17 cellular contexts compared by ENCODE assay signal in the genomic region with DNA sequence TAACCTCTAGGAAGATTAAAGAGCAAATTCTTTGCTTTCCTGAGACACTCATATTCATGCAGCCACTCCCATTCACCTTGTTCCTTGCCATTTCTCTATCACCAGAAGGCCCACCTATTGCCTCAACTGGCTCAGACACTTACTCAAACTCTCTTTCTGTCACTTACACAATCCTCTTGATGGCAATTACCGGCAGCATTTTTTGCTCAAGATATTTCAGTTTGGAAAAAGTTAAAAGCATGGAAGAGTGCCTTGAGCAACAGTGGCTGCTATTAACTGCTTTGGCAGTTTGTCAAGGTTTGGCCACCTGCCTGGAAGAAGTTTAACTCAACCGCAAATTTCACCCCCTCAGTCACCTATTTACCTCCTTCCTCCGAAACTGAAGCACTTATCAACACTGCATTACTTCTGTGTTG.
DNase-seq lines count a peak whose midpoint lies in the region; ATAC-seq, FAIRE-seq and TF ChIP-seq lines count a peak whose summit lies in the region.
"Had no signal": no experiment of that assay in that cellular context is flagged by ENCODE, and none has a peak within 500 bp of the region (broad histone marks: within the 10 kb centered on the region; RNA-seq: fewer than 3 reads in every experiment).

No MANE protein-coding gene starts in this region.

- BruUV-seq in Calu3 (replicated peaks; lab: Mats Ljungman, UMichigan), result no TSS peak
- no TSS peak for BruUV-seq in GM12878 (replicated peaks; lab: Mats Ljungman, UMichigan)

- no peaks in the 10 kb centered on the region for H3K4me1 ChIP-seq in GM12878 (ENCODE audit: control insufficient read depth, insufficient read depth, low read length)
- H3K4me1 ChIP-seq in left lung, result peaks cover 0 to 3% of the 10 kb centered on the region in 2 donors
- H3K4me1 ChIP-seq: pancreas had no signal

- no peaks in the 10 kb centered on the region for H4K20me1 ChIP-seq in GM12878 (ENCODE audit: control insufficient read depth, insufficient read depth)

- no peak overlapping the region for H2AFZ ChIP-seq in GM12878 (ENCODE audit: control insufficient read depth, low read depth, low read length)

- H3K27me3 ChIP-seq in GM12878 (replicated peaks in 1 of 2; ENCODE audit: control insufficient read depth in 2 of 2, insufficient read depth in 2 of 2, low read length in 1 of 2), result no peaks in the 10 kb centered on the region
- no peaks in the 10 kb centered on the region for H3K27me3 ChIP-seq in left lung
- H3K27me3 ChIP-seq: pancreas had no signal

- peak; percentile 73 for ATAC-seq in GM12878
- peak; percentile 95 for ATAC-seq in left lung
- no peak for ATAC-seq in HG03135 (IDR thresholded peaks at IDR 0.05; ENCODE audit: unreplicated experiment)
- ATAC-seq: mucosa of descending colon, pancreas had no signal

- H3K79me2 ChIP-seq in GM12878 (ENCODE audit: control insufficient read depth, insufficient read depth, low read length), result no peaks in the 10 kb centered on the region

- H3K9me3 Mint-ChIP-seq in Calu3 (ENCODE audit: low read depth, unreplicated experiment), result peaks cover 3% of the 10 kb centered on the region
- H3K9me3 Mint-ChIP-seq: type B pancreatic cell had no signal

- intact Hi-C loops in Calu3 (cut with micrococcal nuclease; ENCODE audit: unreplicated experiment), result no loop called here
- intact Hi-C loops in GM12878 (cut with micrococcal nuclease; ENCODE audit: unreplicated experiment), result no loop called here
- intact Hi-C loops in left lung (cut with DNase I), result no loop called here

- CTCF ChIA-PET in Calu3 (lab: Charles Lee) (interaction anchor here (0.7 kb wide), 1 partner anchor 396 kb away, joined by 3 read pairs; no protein-coding TSS in a partner anchor), GM12878 (lab: Yijun Ruan, JAX) (no interaction called here)

- no peak overlapping the region for H3K4me3 Mint-ChIP-seq in Calu3 (ENCODE audit: low read depth, unreplicated experiment)
- H3K4me3 Mint-ChIP-seq: HFFc6, type B pancreatic cell had no signal

- H3K9ac ChIP-seq in GM12878 (ENCODE audit: control insufficient read depth, insufficient read depth, low read length), result no peak overlapping the region

- no peak for TF ChIP-seq CTCF in Calu3 (IDR thresholded peaks at IDR 0.05; ENCODE audit: unreplicated experiment)
- no peak for TF ChIP-seq CTCF in GM12878 (IDR thresholded peaks at IDR 0.05 in 2 of 3, conservative IDR thresholded peaks at IDR 0.05 in 1 of 3; ENCODE audit: control insufficient read depth in 2 of 3, extremely low read depth in 1 of 3, insufficient read depth in 1 of 3, low read depth in 3 of 3, low read length in 3 of 3)
- no peak for TF ChIP-seq CTCF in left lung (IDR thresholded peaks at IDR 0.05)

- in situ Hi-C loops in GM12878 (cut with MboI), result no loop called here

- RAD21 ChIA-PET in GM12878 (lab: Charles Lee; ENCODE audit: unreplicated experiment), result no interaction called here

- peaks cover 15% of the 10 kb centered on the region for H3K4me1 Mint-ChIP-seq in Calu3 (ENCODE audit: low read depth, unreplicated experiment)

- H3K36me3 ChIP-seq in GM12878 (ENCODE audit: control insufficient read depth in 2 of 2, insufficient read depth in 2 of 2, low read length in 1 of 2) (no peaks in the 10 kb centered on the region), left lung (no peaks in the 10 kb centered on the region)
- H3K36me3 ChIP-seq: pancreas had no signal

- SMC1A ChIA-PET in GM12878 (lab: Charles Lee; ENCODE audit: uncharacterized antibody, unreplicated experiment), result interaction anchor here (1.7 kb wide), 1 partner anchor 13 kb away, joined by 4 read pairs; no protein-coding TSS in a partner anchor

- WGBS in GM12878 (ENCODE audit: insufficient coverage, insufficient replicate concordance, low lambda C conversion rate, missing lambda C conversion rate), result 44% methylated on average over 3 of the region's 3 CpGs

- H3K9me3 ChIP-seq in GM12878 (replicated peaks; ENCODE audit: control insufficient read depth, insufficient read depth, low read length) (no peaks in the 10 kb centered on the region), left lung (no peaks in the 10 kb centered on the region)
- H3K9me3 ChIP-seq: mucosa of descending colon, pancreas had no signal

- no peak for TF ChIP-seq POLR2A in GM12878 (IDR thresholded peaks at IDR 0.05; ENCODE audit: low read depth, low read length)

- TF ChIP-seq EP300 in GM12878 (IDR thresholded peaks at IDR 0.05; ENCODE audit: borderline replicate concordance in 1 of 2, control insufficient read depth in 1 of 2, low read depth in 2 of 2, low read length in 2 of 2), result no peak

- H3K27me3 Mint-ChIP-seq in Calu3 (ENCODE audit: unreplicated experiment), result no peaks in the 10 kb centered on the region
- H3K27me3 Mint-ChIP-seq: type B pancreatic cell had no signal

- no peak for FAIRE-seq in GM12878 (lab: Jason Lieb, UNC)
- FAIRE-seq: pancreas had no signal

- H3K4me2 ChIP-seq in GM12878 (ENCODE audit: control insufficient read depth, insufficient read depth), result no peak overlapping the region

- no peak overlapping the region for H3K27ac ChIP-seq in GM12878 (ENCODE audit: control insufficient read depth, insufficient read depth)
- H3K27ac ChIP-seq in left lung, result peak overlapping the region in 1 of 2 donors; percentile 48
- H3K27ac ChIP-seq: pancreas, SK-N-MC had no signal

- POLR2A ChIA-PET in GM12878 (lab: Charles Lee), result no interaction called here

- H3K27ac Mint-ChIP-seq in Calu3 (ENCODE audit: unreplicated experiment), result no peak overlapping the region
- H3K27ac Mint-ChIP-seq: HFFc6, type B pancreatic cell had no signal

- H3K36me3 Mint-ChIP-seq in Calu3 (ENCODE audit: insufficient read depth, unreplicated experiment), result no peaks in the 10 kb centered on the region
- H3K36me3 Mint-ChIP-seq: type B pancreatic cell had no signal

- TF ChIP-seq RAD21 in GM12878 (IDR thresholded peaks at IDR 0.05; ENCODE audit: insufficient read depth, low read depth, low read length), result no peak

- H3K4me3 ChIP-seq in GM12878 (no peak overlapping the region), left lung (no peak overlapping the region)
- H3K4me3 ChIP-seq: mucosa of descending colon, pancreas, SK-N-MC had no signal

- DNase-seq in Calu3 (peak; percentile 12), NCI-H2107 treated with DMSO at 0.1 percent for 48 hours (lab: John Stamatoyannopoulos, UW; ENCODE audit: unreplicated experiment) (peak; percentile 84), GM12878 (ENCODE audit: low read depth, low spot score) (no peak), left lung (peak in 1 of 2 donors; percentile 40), anterior cingulate cortex (lab: John Stamatoyannopoulos, UW) (no peak), putamen (ENCODE audit: low spot score) (no peak)
- no peak for DNase-seq in NK-92 treated with Interleukin-12 subunit alpha and Interleukin-12 subunit beta, amount 100 ng/mL, for 24 hours (lab: John Stamatoyannopoulos, UW)
- DNase-seq: activated naive CD4-positive, alpha-beta T cell treated with anti-CD3 and anti-CD28 coated beads, Interleukin-2, amount 50 U/mL, for 16 hours; erythroblast; HFFc6; mucosa of descending colon; NCI-H1092; NCI-H774; pancreas had no signal

TF ChIP-seq in GM12878, 131 proteins besides CTCF, POLR2A, EP300 and RAD21:
- no peak for TF ChIP-seq MTA3 (IDR thresholded peaks at IDR 0.05; ENCODE audit: borderline replicate concordance, low read length)
- 0 out of 2 replicates have a peak, but pooled peaks have one; percentile 22 for TF ChIP-seq NR2F1 (conservative IDR thresholded peaks at IDR 0.05)
- TF ChIP-seq DPF2 (IDR thresholded peaks at IDR 0.05), result 0 out of 2 replicates have a peak, but pooled peaks have one; percentile 49
- TF ChIP-seq MTA2 (IDR thresholded peaks at IDR 0.05; ENCODE audit: low read depth), result peak; percentile 44

Comparison
In these comparisons a context has a peak if more than half of its experiments do, and no peak if none do; other contexts are left out.
1. DNase-seq: peak in Calu3 (single experiment) and NCI-H2107 treated with DMSO at 0.1 percent for 48 hours (single experiment); none in GM12878 (single experiment), anterior cingulate cortex (0 of 58), NK-92 treated with Interleukin-12 subunit alpha and Interleukin-12 subunit beta, amount 100 ng/mL, for 24 hours (single experiment) and putamen (single experiment).